In genomic region chr17:5467416-5467815, GRCh38 we compare ENCODE assay signal across 8 cellular contexts. TPM values are rescaled to one million over a fixed set of nuclear protein-coding genes. Genes with fewer than 3 reads are reported as not detected.
A peak's percentile ranks its signal among the peaks of the same experiment; 100 is the strongest.
DNase-seq lines count a peak whose midpoint lies in the region; ATAC-seq and TF ChIP-seq lines count a peak whose summit lies in the region.

No MANE protein-coding gene starts in this region.

- peaks cover 6% of the 10 kb centered on the region for H3K4me1 ChIP-seq in effector memory CD4-positive, alpha-beta T cell (ENCODE audit: control insufficient read depth, insufficient read depth, low read length, poor library complexity, severe bottlenecking)
- peaks cover 10% of the 10 kb centered on the region for H3K4me1 ChIP-seq in osteoblast (ENCODE audit: insufficient read depth, low read length)

- peak overlapping the region; percentile 90 for H2AFZ ChIP-seq in osteoblast (ENCODE audit: low read length)

- no peak for DNase-seq in Calu3
- DNase-seq in NCI-H69 (lab: John Stamatoyannopoulos, UW): peak; percentile 0
- DNase-seq in effector memory CD4-positive, alpha-beta T cell: no peak
- DNase-seq in osteoblast (ENCODE audit: insufficient read length, low spot score, missing footprints): no peak
- DNase-seq in COR-L47 (lab: John Stamatoyannopoulos, UW): no peak
- no peak for DNase-seq in anterior cingulate cortex (lab: John Stamatoyannopoulos, UW)

- CTCF ChIA-PET in Calu3 (lab: Charles Lee): no interaction called here

- H3K27ac Mint-ChIP-seq in Calu3 (ENCODE audit: unreplicated experiment): peak overlapping the region; percentile 63

- peak overlapping the region; percentile 69 for H3K4me3 ChIP-seq in effector memory CD4-positive, alpha-beta T cell (ENCODE audit: insufficient read depth, low read depth, low read length, poor library complexity, severe bottlenecking)
- peak overlapping the region; percentile 85 for H3K4me3 ChIP-seq in osteoblast (ENCODE audit: insufficient read depth, low read length)

- TF ChIP-seq CTCF in Calu3 (IDR thresholded peaks at IDR 0.05; ENCODE audit: unreplicated experiment) (no peak), osteoblast (IDR thresholded peaks at IDR 0.05; ENCODE audit: extremely low read depth, low read depth, low read length) (no peak)

- H3K4me1 Mint-ChIP-seq in Calu3 (ENCODE audit: low read depth, unreplicated experiment): peaks cover 32% of the 10 kb centered on the region

- H3K36me3 ChIP-seq in effector memory CD4-positive, alpha-beta T cell (ENCODE audit: control insufficient read depth, insufficient read depth, low read length): peaks cover 6% of the 10 kb centered on the region
- peaks cover 10% of the 10 kb centered on the region for H3K36me3 ChIP-seq in osteoblast (ENCODE audit: insufficient read depth, low read length)

- H3K36me3 Mint-ChIP-seq in Calu3 (ENCODE audit: insufficient read depth, unreplicated experiment): peaks cover 28% of the 10 kb centered on the region

- H3K27ac ChIP-seq in effector memory CD4-positive, alpha-beta T cell (ENCODE audit: insufficient read depth, low read length, poor library complexity, severe bottlenecking): no peak overlapping the region
- peak overlapping the region; percentile 1 for H3K27ac ChIP-seq in osteoblast (ENCODE audit: low read depth, low read length)

- no peaks in the 10 kb centered on the region for H3K9me3 ChIP-seq in effector memory CD4-positive, alpha-beta T cell (ENCODE audit: control insufficient read depth, low read length)
- H3K9me3 ChIP-seq in osteoblast (ENCODE audit: low read depth, low read length): no peaks in the 10 kb centered on the region

- H4K20me1 ChIP-seq in osteoblast (ENCODE audit: insufficient read depth, low read length): peaks cover 17% of the 10 kb centered on the region

- peak overlapping the region; percentile 86 for H3K4me3 Mint-ChIP-seq in Calu3 (ENCODE audit: low read depth, unreplicated experiment)

- H3K9me3 Mint-ChIP-seq in Calu3 (ENCODE audit: low read depth, unreplicated experiment): no peaks in the 10 kb centered on the region

- BruUV-seq in Calu3 (replicated peaks; lab: Mats Ljungman, UMichigan): no TSS peak

- intact Hi-C loops in Calu3 (cut with micrococcal nuclease; ENCODE audit: unreplicated experiment): no loop called here

- H3K79me2 ChIP-seq in osteoblast (ENCODE audit: insufficient read depth, low read length): peaks cover 61% of the 10 kb centered on the region

- H3K4me2 ChIP-seq in osteoblast (ENCODE audit: insufficient read depth, low read length): peak overlapping the region; percentile 96

- no peaks in the 10 kb centered on the region for H3K27me3 ChIP-seq in effector memory CD4-positive, alpha-beta T cell (replicated peaks; ENCODE audit: control insufficient read depth, insufficient read depth, low read length, poor library complexity, severe bottlenecking)
- H3K27me3 ChIP-seq in osteoblast (ENCODE audit: insufficient read depth, low read length): no peaks in the 10 kb centered on the region

- H3K27me3 Mint-ChIP-seq in Calu3 (ENCODE audit: unreplicated experiment): no peaks in the 10 kb centered on the region

- ATAC-seq in HG02623 (IDR thresholded peaks at IDR 0.05; ENCODE audit: unreplicated experiment) (no peak), HG02678 (IDR thresholded peaks at IDR 0.05; ENCODE audit: unreplicated experiment) (no peak)

RNA-seq across cellular contexts. Expression of gene DHX33, which starts 1.4 kb away (rescaled TPM):
- total RNA-seq in Calu3 (2022) (17.5 and 19.0 TPM in 2 replicates), osteoblast (10.0 and 10.9 TPM in 2 replicates)

RNA-seq across cellular contexts. Expression of gene DERL2, which starts 18.6 kb away (rescaled TPM):
- 52.4 and 56.7 TPM in 2 replicates for total RNA-seq in Calu3 (2022)
- total RNA-seq in osteoblast: 29.8 and 31.5 TPM in 2 replicates

RNA-seq across cellular contexts. Expression of gene MIS12, which starts 18.9 kb away (rescaled TPM):
- total RNA-seq in Calu3 (2022) (13.6 and 15.9 TPM in 2 replicates), osteoblast (10.6 and 10.9 TPM in 2 replicates)

RNA-seq across cellular contexts. Expression of gene C1QBP, which starts 28.5 kb away (rescaled TPM):
- total RNA-seq in Calu3 (2022) (124 and 128 TPM in 2 replicates), osteoblast (124 and 137 TPM in 2 replicates)

RNA-seq across cellular contexts. Expression of gene RPAIN, which starts 47.4 kb away (rescaled TPM):
- total RNA-seq in Calu3 (2022): 36.7 and 42.0 TPM in 2 replicates
- total RNA-seq in osteoblast: 40.2 and 51.6 TPM in 2 replicates
